13 cellular contexts compared by ENCODE assay signal in the genomic region with DNA sequence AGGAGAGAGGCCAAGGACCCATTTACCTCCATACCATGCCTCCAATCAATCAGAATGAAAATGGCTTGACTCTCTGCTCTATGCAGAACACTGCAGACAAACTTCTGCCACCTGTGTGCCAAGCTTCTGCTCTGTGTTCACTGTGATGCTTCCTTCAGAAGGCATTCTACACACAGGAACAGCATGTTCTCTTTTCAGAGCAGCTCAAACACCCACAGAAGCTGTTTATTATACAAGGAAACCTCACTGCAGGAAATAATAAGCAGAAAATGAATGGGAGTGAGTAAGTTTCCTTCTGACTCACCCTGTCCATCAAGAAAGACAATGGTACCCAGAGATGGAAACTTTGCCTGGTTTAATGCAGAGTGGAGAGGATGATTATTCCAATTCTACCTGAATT. TPM values are rescaled to one million over a fixed set of nuclear protein-coding genes. Genes with fewer than 3 reads are reported as not detected.
DNase-seq lines count a peak whose midpoint lies in the region; ATAC-seq and TF ChIP-seq lines count a peak whose summit lies in the region.
"Had no signal": no experiment of that assay in that cellular context is flagged by ENCODE, and none has a peak within 500 bp of the region (broad histone marks: within the 10 kb centered on the region; RNA-seq: fewer than 3 reads in every experiment).

No MANE protein-coding gene starts in this region.

- no peak overlapping the region for H3K18ac ChIP-seq in neuronal stem cell (ENCODE audit: low read length)

- no peak overlapping the region for H2BK120ac ChIP-seq in neuronal stem cell (ENCODE audit: low read depth, low read length)

- peaks cover 10% of the 10 kb centered on the region for H3K27me3 Mint-ChIP-seq in activated T-cell treated with anti-CD3 and anti-CD28 coated beads, Interleukin-2, amount 50 U/mL, for 4 hours (ENCODE audit: low read depth)
- peaks cover 36% of the 10 kb centered on the region for H3K27me3 Mint-ChIP-seq in activated naive CD8-positive, alpha-beta T cell treated with anti-CD3 and anti-CD28 coated beads for 36 hours

- peak overlapping the region; percentile 42 for H3K27ac Mint-ChIP-seq in activated naive CD8-positive, alpha-beta T cell treated with anti-CD3 and anti-CD28 coated beads for 36 hours

- H2BK12ac ChIP-seq in neuronal stem cell (ENCODE audit: low read length) = no peak overlapping the region

- H3K9ac ChIP-seq in neuronal stem cell (ENCODE audit: low read depth, low read length, poor library complexity) = no peak overlapping the region

- no peak overlapping the region for H4K8ac ChIP-seq in neuronal stem cell (ENCODE audit: low read depth, low read length)

- H2BK15ac ChIP-seq in neuronal stem cell (ENCODE audit: low read length) = no peak overlapping the region

- H3K4me1 ChIP-seq in tibial nerve (peaks cover 0 to 30% (median 9%) of the 10 kb centered on the region in 4 donors), testis (peaks cover 10% of the 10 kb centered on the region), neuronal stem cell (ENCODE audit: control insufficient read depth in 2 of 2, insufficient read depth in 1 of 2, low read depth in 1 of 2, low read length in 2 of 2) (peaks cover 3 to 8% of the 10 kb centered on the region in 2 donors)

- no peaks in the 10 kb centered on the region for H3K9me3 Mint-ChIP-seq in activated T-cell treated with anti-CD3 and anti-CD28 coated beads, Interleukin-2, amount 50 U/mL, for 4 hours
- H3K9me3 Mint-ChIP-seq in activated naive CD8-positive, alpha-beta T cell treated with anti-CD3 and anti-CD28 coated beads for 36 hours = no peaks in the 10 kb centered on the region

- H3K27me3 ChIP-seq in tibial nerve (peaks cover 0 to 38% of the 10 kb centered on the region in 2 donors), testis (no peaks in the 10 kb centered on the region), neuronal stem cell (ENCODE audit: control insufficient read depth in 3 of 3, insufficient read depth in 3 of 3, low read depth in 1 of 3, low read length in 3 of 3) (peaks cover 0 to 40% (median 16%) of the 10 kb centered on the region in 3 experiments)

- H3K27ac ChIP-seq in tibial nerve (peak overlapping the region in 2 of 4 donors; percentile 36 to 55), testis (peak overlapping the region in 1 of 2 donors; percentile 42), neuronal stem cell (replicated peaks; ENCODE audit: low read length) (no peak overlapping the region)
- H3K27ac ChIP-seq: left ventricle myocardium inferior, SJSA1 had no signal

- H3K4me3 Mint-ChIP-seq in activated T-cell treated with anti-CD3 and anti-CD28 coated beads, Interleukin-2, amount 50 U/mL, for 4 hours = no peak overlapping the region
- no peak overlapping the region for H3K4me3 Mint-ChIP-seq in activated naive CD8-positive, alpha-beta T cell treated with anti-CD3 and anti-CD28 coated beads for 36 hours

- peak; percentile 20 to 27 for ATAC-seq in activated T-cell treated with anti-CD3 and anti-CD28 coated beads, Interleukin-2, amount 50 U/mL, for 4 hours

- H2AK5ac ChIP-seq in neuronal stem cell (ENCODE audit: low read depth, low read length) = no peak overlapping the region

- H3K23ac ChIP-seq in neuronal stem cell (ENCODE audit: low read depth, low read length, poor library complexity) = no peak overlapping the region

- H3K79me1 ChIP-seq in neuronal stem cell (ENCODE audit: low read depth, low read length) = no peaks in the 10 kb centered on the region

- H2AFZ ChIP-seq in neuronal stem cell (ENCODE audit: low read length) = no peak overlapping the region

- H3K36me3 ChIP-seq in tibial nerve (no peaks in the 10 kb centered on the region), testis (ENCODE audit: low read depth, missing control alignments) (no peaks in the 10 kb centered on the region), neuronal stem cell (replicated peaks in 1 of 2; ENCODE audit: control insufficient read depth in 2 of 2, insufficient read depth in 2 of 2, low read length in 2 of 2) (no peaks in the 10 kb centered on the region)
- H3K36me3 ChIP-seq: HAP-1, left ventricle myocardium inferior, SJSA1 had no signal

- no peak for DNase-seq in activated T-cell treated with anti-CD3 and anti-CD28 coated beads, Interleukin-2, amount 50 U/mL, for 4 hours
- DNase-seq in activated T-cell treated with anti-CD3 and anti-CD28 coated beads, Interleukin-2, amount 50 U/mL, for 1 hour = no peak
- DNase-seq in activated naive CD8-positive, alpha-beta T cell treated with anti-CD3 and anti-CD28 coated beads for 36 hours = no peak
- DNase-seq in foreskin melanocyte (peak; percentile 30), tibial nerve (ENCODE audit: low spot score in 2 of 2) (no peak), testis (no peak), Kasumi-1 (lab: John Stamatoyannopoulos, UW) (no peak), neuronal stem cell (ENCODE audit: low spot score) (no peak)
- DNase-seq: activated naive CD4-positive, alpha-beta T cell; left ventricle myocardium inferior; NCI-H1092 treated with DMSO at 0.1 percent for 48 hours had no signal

- H3K14ac ChIP-seq in neuronal stem cell (ENCODE audit: low read length) = no peak overlapping the region

- intact Hi-C loops in testis (cut with DNase I; ENCODE audit: low total_unique reads) = no loop called here

- no peak overlapping the region for H3K4me3 ChIP-seq in tibial nerve
- H3K4me3 ChIP-seq in testis = no peak overlapping the region
- H3K4me3 ChIP-seq in neuronal stem cell (ENCODE audit: low read length in 2 of 2) = no peak overlapping the region
- H3K4me3 ChIP-seq: HAP-1, left ventricle myocardium inferior, SJSA1 had no signal

- TF ChIP-seq POLR2A in tibial nerve (IDR thresholded peaks at IDR 0.05) = no peak
- no peak for TF ChIP-seq POLR2A in testis (IDR thresholded peaks at IDR 0.05)

- H3K9me3 ChIP-seq in tibial nerve = no peaks in the 10 kb centered on the region
- H3K9me3 ChIP-seq in testis = no peaks in the 10 kb centered on the region
- no peaks in the 10 kb centered on the region for H3K9me3 ChIP-seq in neuronal stem cell (replicated peaks in 1 of 2; ENCODE audit: control insufficient read depth in 2 of 2, insufficient read depth in 1 of 2, low read depth in 1 of 2, low read length in 2 of 2)
- H3K9me3 ChIP-seq: HAP-1, left ventricle myocardium inferior, SJSA1 had no signal

- no peak overlapping the region for H3K4ac ChIP-seq in neuronal stem cell (ENCODE audit: low read length)

- peak; percentile 31 to 70 for TF ChIP-seq EP300 in tibial nerve (IDR thresholded peaks at IDR 0.05)

- H3K4me1 Mint-ChIP-seq in activated T-cell treated with anti-CD3 and anti-CD28 coated beads, Interleukin-2, amount 50 U/mL, for 4 hours (ENCODE audit: low read depth) = peaks cover 24% of the 10 kb centered on the region
- peaks cover 45% of the 10 kb centered on the region for H3K4me1 Mint-ChIP-seq in activated naive CD8-positive, alpha-beta T cell treated with anti-CD3 and anti-CD28 coated beads for 36 hours

- no peaks in the 10 kb centered on the region for H3K36me3 Mint-ChIP-seq in activated T-cell treated with anti-CD3 and anti-CD28 coated beads, Interleukin-2, amount 50 U/mL, for 4 hours (ENCODE audit: insufficient read depth)
- H3K36me3 Mint-ChIP-seq in activated naive CD8-positive, alpha-beta T cell treated with anti-CD3 and anti-CD28 coated beads for 36 hours = no peaks in the 10 kb centered on the region

- H4K91ac ChIP-seq in neuronal stem cell (ENCODE audit: low read depth, low read length, poor library complexity) = no peak overlapping the region

- no peak overlapping the region for H3K4me2 ChIP-seq in neuronal stem cell (ENCODE audit: insufficient read depth, low read length, poor library complexity, severe bottlenecking)

- TF ChIP-seq CTCF in tibial nerve (IDR thresholded peaks at IDR 0.05) (no peak), testis (IDR thresholded peaks at IDR 0.05) (no peak)

- H2BK5ac ChIP-seq in neuronal stem cell (ENCODE audit: low read length) = no peak overlapping the region

RNA-seq across cellular contexts. Expression of a gene that starts 2.4 kb away (rescaled TPM):
- 1 to 10 TPM; 1.3 to 4.5 (median 4.4) TPM for total RNA-seq in activated T-cell treated with anti-CD3 and anti-CD28 coated beads, Interleukin-2, amount 50 U/mL, for 4 hours
- total RNA-seq in activated naive CD8-positive, alpha-beta T cell treated with anti-CD3 and anti-CD28 coated beads for 36 hours = under 1 TPM; 0.95 to 0.96 TPM
- total RNA-seq in tibial nerve (1 to 10 TPM in 3 of 4 donors, under 1 TPM in 1; 0.59 to 2.4 (median 1.5) TPM), testis (10 to 100 TPM; 19.8 to 33.3 TPM)
- polyA plus RNA-seq in testis (ENCODE audit: insufficient read depth, low read depth, low replicate concordance) = 17.2 TPM
- 0.08 TPM for polyA plus RNA-seq in neuronal stem cell (2013, experiment 1 of 2)
- 0.15 TPM for polyA plus RNA-seq in neuronal stem cell (2013, experiment 2 of 2)
